Comparison of ENCODE assay signal across 11 cellular contexts in genomic region chr12:49664167-49664566, GRCh38. TPM values are rescaled to one million over a fixed set of nuclear protein-coding genes. Genes with fewer than 3 reads are reported as not detected.
DNase-seq lines count a peak whose midpoint lies in the region; ATAC-seq, FAIRE-seq and TF ChIP-seq lines count a peak whose summit lies in the region.
"Had no signal": no experiment of that assay in that cellular context is flagged by ENCODE, and none has a peak within 500 bp of the region (broad histone marks: within the 10 kb centered on the region; RNA-seq: fewer than 3 reads in every experiment).

No MANE protein-coding gene starts in this region.

- 84% methylated on average over 4 of the region's 4 CpGs for WGBS in K562 (ENCODE audit: insufficient coverage, low coverage, missing lambda C conversion rate)

- peaks cover 0 to 2% (median 0%) of the 10 kb centered on the region in 11 donors for H3K9me3 Mint-ChIP-seq in naive thymus-derived CD4-positive, alpha-beta T cell
- H3K9me3 Mint-ChIP-seq: brain, mesothelial cell of epicardium had no signal

- TF ChIP-seq POLR2A in K562 (conservative IDR thresholded peaks at IDR 0.05) = no peak

- H3K27ac Mint-ChIP-seq in naive thymus-derived CD4-positive, alpha-beta T cell = peak overlapping the region; percentile 21 to 100 (median 98)

- H3K79me2 ChIP-seq in K562 (ENCODE audit: control insufficient read depth, insufficient read depth, low read length) = no peaks in the 10 kb centered on the region

- H3K9me1 ChIP-seq in K562 (ENCODE audit: control insufficient read depth, insufficient read depth, low read length) = no peaks in the 10 kb centered on the region

- H3K36me3 Mint-ChIP-seq in naive thymus-derived CD4-positive, alpha-beta T cell = peaks cover 15 to 54% (median 36%) of the 10 kb centered on the region in 5 donors
- H3K36me3 Mint-ChIP-seq: mesothelial cell of epicardium had no signal

- intact Hi-C loops in A673 (cut with micrococcal nuclease; ENCODE audit: unreplicated experiment) (no loop called here), K562 (cut with micrococcal nuclease) (no loop called here), head of caudate nucleus (cut with DNase I) (no loop called here)
- intact Hi-C loops in naive thymus-derived CD4-positive, alpha-beta T cell (cut with micrococcal nuclease) = no loop called here

- CTCF ChIA-PET in A673 (lab: Charles Lee) = no interaction called here
- CTCF ChIA-PET in K562 (lab: Yijun Ruan, JAX; ENCODE audit: low intra/inter-chr PET ratio) = no interaction called here
- CTCF ChIA-PET in naive thymus-derived CD4-positive, alpha-beta T cell (lab: Charles Lee) = interaction anchor here (0.6 to 5.1 kb wide), 8 partner anchors 9 to 109 kb away, joined by 3 to 39 read pairs (median 14); partner anchors contain the start of gene FMNL3

- no peaks in the 10 kb centered on the region for H4K20me1 ChIP-seq in K562 (replicated peaks; ENCODE audit: control insufficient read depth, insufficient read depth, low read length)

- POLR2A ChIA-PET in A673 (lab: Charles Lee; ENCODE audit: low non-redundant PET) (no interaction called here), K562 (lab: Yijun Ruan, JAX) (interaction anchor here (1.2 to 1.9 kb wide), 4 partner anchors 9 to 39 kb away, joined by 4 to 16 read pairs (median 6); no protein-coding TSS in a partner anchor)
- POLR2A ChIA-PET in naive thymus-derived CD4-positive, alpha-beta T cell (lab: Charles Lee) = interaction anchor here (0.8 to 5.5 kb wide), 8 partner anchors 8 to 77 kb away, joined by 3 to 56 read pairs (median 16); partner anchors contain the start of genes FMNL3 and TMBIM6

- no peak overlapping the region for H2AFZ ChIP-seq in K562 (ENCODE audit: low read depth, low read length)

- DNase-seq in A673 (ENCODE audit: low spot score) (no peak), HL-60 (ENCODE audit: low read depth in 1 of 2, low spot score in 1 of 2) (no peak), K562 (ENCODE audit: extremely low read depth in 1 of 4, low spot score in 3 of 4) (no peak), head of caudate nucleus (no peak), NCI-H446 (lab: John Stamatoyannopoulos, UW) (no peak)
- no peak for DNase-seq in naive thymus-derived CD4-positive, alpha-beta T cell
- DNase-seq in activated T-cell treated with anti-CD3 and anti-CD28 coated beads, Interleukin-2, amount 50 U/mL, for 1 hour = no peak
- DNase-seq: activated CD4-positive, alpha-beta T cell treated with anti-CD3 and anti-CD28 coated beads for 1 hour had no signal

- no peak overlapping the region; a peak in 1 of 4 replicates for H3K9ac ChIP-seq in K562 (ENCODE audit: insufficient read depth in 1 of 2, low read depth in 2 of 2, low read length in 2 of 2)

- no peak for FAIRE-seq in K562 (lab: Jason Lieb, UNC)

- TF ChIP-seq CTCF in A673 (conservative IDR thresholded peaks at IDR 0.05; ENCODE audit: low read depth, low read length) (no peak), HL-60 (IDR thresholded peaks at IDR 0.05; ENCODE audit: insufficient read depth, low read length) (no peak), K562 (IDR thresholded peaks at IDR 0.05 in 2 of 3, conservative IDR thresholded peaks at IDR 0.05 in 1 of 3; ENCODE audit: insufficient read depth in 2 of 3, low read depth in 1 of 3, low read length in 3 of 3) (no peak)

- ATAC-seq in K562 (no peak), GM21528 (IDR thresholded peaks at IDR 0.05; ENCODE audit: low FRiP score, unreplicated experiment) (no peak)
- no peak for ATAC-seq in naive thymus-derived CD4-positive, alpha-beta T cell

- H3K27ac ChIP-seq in A673 (ENCODE audit: low read depth, low read length, poor library complexity, severe bottlenecking) = peak overlapping the region; percentile 90
- peak overlapping the region; percentile 84 for H3K27ac ChIP-seq in HL-60 (replicated peaks)
- H3K27ac ChIP-seq in K562 (ENCODE audit: extremely low read depth, low read depth, low read length) = peak overlapping the region; percentile 95; the same call in 2 of the 3 replicates
- H3K27ac ChIP-seq in naive thymus-derived CD4-positive, alpha-beta T cell (ENCODE audit: low read depth, low read length) = peak overlapping the region; percentile 1

- peaks cover 19% of the 10 kb centered on the region for H3K4me1 ChIP-seq in A673 (ENCODE audit: insufficient read depth, low read length, poor library complexity, severe bottlenecking)
- H3K4me1 ChIP-seq in K562 (replicated peaks in 1 of 2; ENCODE audit: control insufficient read depth in 2 of 2, insufficient read depth in 2 of 2, low read length in 2 of 2) = peaks cover 13 to 26% of the 10 kb centered on the region in 2 experiments; a peak in 4 of 5 replicates
- peaks cover 44 to 85% of the 10 kb centered on the region in 2 donors for H3K4me1 ChIP-seq in naive thymus-derived CD4-positive, alpha-beta T cell (ENCODE audit: control insufficient read depth in 2 of 2, insufficient read depth in 2 of 2, low read length in 2 of 2)

- no peak overlapping the region for H3K4me3 ChIP-seq in A673 (ENCODE audit: low read depth, low read length, poor library complexity, severe bottlenecking)
- no peak overlapping the region for H3K4me3 ChIP-seq in HL-60 (replicated peaks; ENCODE audit: insufficient read depth, low read length)
- no peak overlapping the region for H3K4me3 ChIP-seq in K562
- H3K4me3 ChIP-seq in naive thymus-derived CD4-positive, alpha-beta T cell (ENCODE audit: low read length) = no peak overlapping the region

- no peaks in the 10 kb centered on the region for H3K9me3 ChIP-seq in A673 (ENCODE audit: low read depth, low read length, poor library complexity, severe bottlenecking)
- H3K9me3 ChIP-seq in K562 (replicated peaks; ENCODE audit: control insufficient read depth, insufficient read depth, low read depth, low read length) = no peaks in the 10 kb centered on the region
- H3K9me3 ChIP-seq in naive thymus-derived CD4-positive, alpha-beta T cell (ENCODE audit: control insufficient read depth in 2 of 3, low read length in 3 of 3) = no peaks in the 10 kb centered on the region

- peaks cover 59 to 98% (median 95%) of the 10 kb centered on the region in 7 donors for H3K4me1 Mint-ChIP-seq in naive thymus-derived CD4-positive, alpha-beta T cell

- H3K27me3 Mint-ChIP-seq in naive thymus-derived CD4-positive, alpha-beta T cell = no peaks in the 10 kb centered on the region
- H3K27me3 Mint-ChIP-seq: brain had no signal

- in situ Hi-C loops in K562 (cut with MboI) = no loop called here

- H3K36me3 ChIP-seq in A673 (ENCODE audit: insufficient read depth, low read length, poor library complexity, severe bottlenecking) (no peaks in the 10 kb centered on the region), K562 (ENCODE audit: control insufficient read depth, insufficient read depth, low read length) (peaks cover 10% of the 10 kb centered on the region; the same call in 1 of the 3 replicates)
- peaks cover 0 to 20% (median 5%) of the 10 kb centered on the region in 3 experiments for H3K36me3 ChIP-seq in naive thymus-derived CD4-positive, alpha-beta T cell (ENCODE audit: control insufficient read depth in 2 of 3, insufficient read depth in 3 of 3, low read length in 3 of 3)

- peak overlapping the region in 8 of 10 donors; percentile 7 to 94 (median 61) for H3K4me3 Mint-ChIP-seq in naive thymus-derived CD4-positive, alpha-beta T cell
- H3K4me3 Mint-ChIP-seq: mesothelial cell of epicardium had no signal

- no peak for TF ChIP-seq EP300 in K562 (IDR thresholded peaks at IDR 0.05; ENCODE audit: low read length)

- no TSS peak for BruUV-seq in A673 (replicated peaks; lab: Mats Ljungman, UMichigan)
- BruUV-seq in K562 (replicated peaks; lab: Mats Ljungman, UMichigan) = no TSS peak

- no peaks in the 10 kb centered on the region for H3K27me3 ChIP-seq in A673 (replicated peaks; ENCODE audit: insufficient read depth, low read depth, low read length, poor library complexity)
- no peaks in the 10 kb centered on the region for H3K27me3 ChIP-seq in HL-60 (ENCODE audit: insufficient read depth, poor library complexity, severe bottlenecking)
- no peaks in the 10 kb centered on the region for H3K27me3 ChIP-seq in K562 (ENCODE audit: control insufficient read depth in 2 of 2, insufficient read depth in 2 of 2, low read length in 2 of 2)
- no peaks in the 10 kb centered on the region for H3K27me3 ChIP-seq in naive thymus-derived CD4-positive, alpha-beta T cell (ENCODE audit: control insufficient read depth in 2 of 2, insufficient read depth in 2 of 2, low read length in 2 of 2)

- no peak overlapping the region for H3K4me2 ChIP-seq in K562 (ENCODE audit: insufficient read depth, low read length)

- no peak for TF ChIP-seq RAD21 in K562 (CRISPR knock-in tag; conservative IDR thresholded peaks at IDR 0.05 in 1 of 2, IDR thresholded peaks at IDR 0.05 in 1 of 2)

RNA-seq across cellular contexts. Expression of gene PRPF40B, which starts 40.8 kb away (rescaled TPM):
- 14.0 and 19.4 TPM in 2 replicates for total RNA-seq in A673 (2021)
- 27.4 and 49.5 TPM in 2 replicates for total RNA-seq in K562 (2011; cell fraction: chromatin; rRNA removed; ENCODE audit: low replicate concordance)
- total RNA-seq in K562 (2011; cell fraction: nucleolus; rRNA removed) = 25.0 and 28.2 TPM in 2 replicates
- 29.6 and 35.8 TPM in 2 replicates for total RNA-seq in K562 (2011; cell fraction: nucleoplasm; rRNA removed)
- total RNA-seq in K562 (2014; rRNA removed) = 5.7 and 7.1 TPM in 2 replicates
- 5.0 and 5.8 TPM in 2 replicates for total RNA-seq in K562 (2014; rRNA removed; fragmentation: Illumina TruSeq; extraction: Trizol)
- total RNA-seq in K562 (2015; rRNA removed; fragmentation: Illumina TruSeq; extraction: Trizol) = 4.8 TPM in 2 replicates
- total RNA-seq in K562 (2021) = 8.5 and 10.6 TPM in 2 replicates
- polyA plus RNA-seq in K562 (2011; rRNA removed) = 4.5 and 5.2 TPM in 2 replicates
- polyA plus RNA-seq in K562 (2011; cell fraction: cytosol; rRNA removed) = 2.2 and 3.2 TPM in 2 replicates
- 40.9 and 42.4 TPM in 2 replicates for polyA plus RNA-seq in K562 (2011; cell fraction: nucleus; rRNA removed)
- 6.1 and 6.4 TPM in 2 replicates for polyA plus RNA-seq in K562 (2012)
- polyA plus RNA-seq in K562 (2014; fragmentation: Illumina TruSeq; extraction: Trizol) = 4.6 and 5.1 TPM in 2 replicates
- under 1 TPM; 0.55 to 0.85 TPM for polyA plus RNA-seq in K562 (2014; fragmentation: Nextera tagmentation; extraction: Ambion mirVana)
- polyA plus RNA-seq in K562 (2014; rRNA removed) = 7.8 and 10.0 TPM in 2 replicates
- 4.4 and 4.5 TPM in 2 replicates for polyA minus RNA-seq in K562 (2011; rRNA and poly(A)+ RNA removed)
- 1.5 and 3.0 TPM in 2 replicates for polyA minus RNA-seq in K562 (2011; cell fraction: cytosol; rRNA and poly(A)+ RNA removed)
- 9.7 and 12.3 TPM in 2 replicates for polyA minus RNA-seq in K562 (2011; cell fraction: nucleus; rRNA and poly(A)+ RNA removed)
- total RNA-seq in naive thymus-derived CD4-positive, alpha-beta T cell = 10 to 100 TPM in 4 of 5 experiments, 1 to 10 TPM in 1; 7.8 to 24.1 (median 12.1) TPM
- 1 to 10 TPM; 2.0 to 4.2 TPM for polyA plus RNA-seq in naive thymus-derived CD4-positive, alpha-beta T cell

RNA-seq across cellular contexts. Expression of gene FMNL3, which starts 43.0 kb away (rescaled TPM):
- total RNA-seq in A673 (2021) (22.0 and 27.7 TPM in 2 replicates), K562 (2014; rRNA removed) (8.8 and 9.5 TPM in 2 replicates), K562 (2014; rRNA removed; fragmentation: Illumina TruSeq; extraction: Trizol) (6.8 and 7.9 TPM in 2 replicates), K562 (2015; rRNA removed; fragmentation: Illumina TruSeq; extraction: Trizol) (6.4 and 7.1 TPM in 2 replicates), K562 (2021) (11.1 and 14.4 TPM in 2 replicates)
- total RNA-seq in K562 (2011; cell fraction: chromatin; rRNA removed; ENCODE audit: low replicate concordance) = 38.8 and 46.8 TPM in 2 replicates
- 17.4 and 19.8 TPM in 2 replicates for total RNA-seq in K562 (2011; cell fraction: nucleolus; rRNA removed)
- 20.3 and 21.7 TPM in 2 replicates for total RNA-seq in K562 (2011; cell fraction: nucleoplasm; rRNA removed)
- polyA plus RNA-seq in K562 (2011; rRNA removed) (6.9 and 7.0 TPM in 2 replicates), K562 (2014; fragmentation: Illumina TruSeq; extraction: Trizol) (6.7 and 7.7 TPM in 2 replicates), K562 (2014; fragmentation: Nextera tagmentation; extraction: Ambion mirVana) (under 1 TPM; 0.49 to 0.53 TPM), K562 (2014; rRNA removed) (5.4 and 7.4 TPM in 2 replicates)
- 5.4 and 7.5 TPM in 2 replicates for polyA plus RNA-seq in K562 (2011; cell fraction: cytosol; rRNA removed)
- polyA plus RNA-seq in K562 (2011; cell fraction: nucleus; rRNA removed) = 22.2 and 25.7 TPM in 2 replicates
- polyA plus RNA-seq in K562 (2012) = 8.6 and 13.4 TPM in 2 replicates
- polyA minus RNA-seq in K562 (2011; rRNA and poly(A)+ RNA removed) = 17.9 and 21.0 TPM in 2 replicates
- polyA minus RNA-seq in K562 (2011; cell fraction: cytosol; rRNA and poly(A)+ RNA removed) = 8.6 and 11.9 TPM in 2 replicates
- 8.9 and 16.9 TPM in 2 replicates for polyA minus RNA-seq in K562 (2011; cell fraction: nucleus; rRNA and poly(A)+ RNA removed)
- total RNA-seq in naive thymus-derived CD4-positive, alpha-beta T cell = 10 to 100 TPM; 33.3 to 40.4 (median 39.7) TPM
- polyA plus RNA-seq in naive thymus-derived CD4-positive, alpha-beta T cell = 10 to 100 TPM; 10.4 to 12.0 TPM

RNA-seq across cellular contexts. Expression of gene FAM186B, which starts 58.7 kb away (rescaled TPM):
- 0.19 and 0.20 TPM in 2 replicates for total RNA-seq in A673 (2021)
- 0.35 and 0.39 TPM in 2 replicates for total RNA-seq in K562 (2011; cell fraction: chromatin; rRNA removed; ENCODE audit: low replicate concordance)
- total RNA-seq in K562 (2011; cell fraction: nucleolus; rRNA removed) = 0.26 and 0.33 TPM in 2 replicates
- 0.38 and 0.44 TPM in 2 replicates for total RNA-seq in K562 (2011; cell fraction: nucleoplasm; rRNA removed)
- 0.12 and 0.23 TPM in 2 replicates for total RNA-seq in K562 (2014; rRNA removed)
- 0.15 and 0.16 TPM in 2 replicates for total RNA-seq in K562 (2014; rRNA removed; fragmentation: Illumina TruSeq; extraction: Trizol)
- 0.14 and 0.19 TPM in 2 replicates for total RNA-seq in K562 (2015; rRNA removed; fragmentation: Illumina TruSeq; extraction: Trizol)
- 0.18 TPM in 2 replicates for total RNA-seq in K562 (2021)
- polyA plus RNA-seq in K562 (2011; rRNA removed) = 0.07 and 0.15 TPM in 2 replicates
- 0.07 and 0.22 TPM in 2 replicates for polyA plus RNA-seq in K562 (2011; cell fraction: cytosol; rRNA removed)
- 0.15 and 0.17 TPM in 2 replicates for polyA plus RNA-seq in K562 (2011; cell fraction: nucleus; rRNA removed)
- polyA plus RNA-seq in K562 (2012) = 0.61 and 0.97 TPM in 2 replicates
- 0.18 and 0.22 TPM in 2 replicates for polyA plus RNA-seq in K562 (2014; fragmentation: Illumina TruSeq; extraction: Trizol)
- polyA plus RNA-seq in K562 (2014; fragmentation: Nextera tagmentation; extraction: Ambion mirVana) = under 1 TPM; 0.10 to 0.42 TPM
- polyA plus RNA-seq in K562 (2014; rRNA removed) = 0.08 and 0.20 TPM in 2 replicates
- 0.42 TPM in 1 of 2 replicates, not detected in the other for polyA minus RNA-seq in K562 (2011; rRNA and poly(A)+ RNA removed)
- polyA minus RNA-seq in K562 (2011; cell fraction: cytosol; rRNA and poly(A)+ RNA removed) = not detected in 2 replicates
- polyA minus RNA-seq in K562 (2011; cell fraction: nucleus; rRNA and poly(A)+ RNA removed) = 0.13 and 0.22 TPM in 2 replicates
- 1 to 10 TPM in 1 of 5 experiments, under 1 TPM in 4; 0.24 to 1.1 (median 0.51) TPM for total RNA-seq in naive thymus-derived CD4-positive, alpha-beta T cell
- under 1 TPM; 0.13 to 0.26 TPM for polyA plus RNA-seq in naive thymus-derived CD4-positive, alpha-beta T cell

Comparison
In these comparisons a context has a peak if more than half of its experiments do, and no peak if none do; other contexts are left out.
1. H3K27ac ChIP-seq: peak in every context shown above with its lines; median percentile 95 in K562; 90 in A673; 84 in HL-60; 1 in naive thymus-derived CD4-positive, alpha-beta T cell.